In genomic region chr16:17527538-17527937, GRCh38 we compare ENCODE assay signal across 26 cellular contexts.
"Had no signal": no experiment of that assay in that cellular context is flagged by ENCODE, and none has a peak within 500 bp of the region (broad histone marks: within the 10 kb centered on the region; RNA-seq: fewer than 3 reads in every experiment).

No MANE protein-coding gene starts in this region.

- DNase-seq: activated CD4-positive, alpha-beta memory T cell treated with anti-CD3 and anti-CD28 coated beads, Interleukin-2, amount 10 ng/mL, durations not matched to agents 7 days and 5 days; activated CD4-positive, alpha-beta T cell treated with anti-CD3 and anti-CD28 coated beads for 1 hour; activated CD4-positive, alpha-beta T cell treated with anti-CD3 and anti-CD28 coated beads for 4 hours; activated CD4-positive, alpha-beta T cell treated with anti-CD3 and anti-CD28 coated beads, Interleukin-2, amount 10 ng/mL, durations not matched to agents 7 days and 5 days; activated CD4-positive, alpha-beta T cell treated with anti-CD3 and anti-CD28 coated beads, Interleukin-2, amount 50 U/mL, for 4 hours; activated effector memory CD4-positive, alpha-beta T cell treated with anti-CD3 and anti-CD28 coated beads, Interleukin-2, amount 50 U/mL, for 16 hours; activated naive CD4-positive, alpha-beta T cell treated with anti-CD3 and anti-CD28 coated beads for 36 hours; activated naive CD8-positive, alpha-beta T cell treated with anti-CD3 and anti-CD28 coated beads for 36 hours; activated naive CD8-positive, alpha-beta T cell treated with anti-CD3 and anti-CD28 coated beads, Interleukin-2, amount 50 U/mL, for 24 hours; activated T-cell treated with anti-CD3 and anti-CD28 coated beads, Interleukin-2, amount 50 U/mL, for 4 hours; adrenal gland; amygdala; aorta; body of pancreas; caudate nucleus; cortex of kidney; dermis blood vessel endothelial cell; effector CD4-positive, alpha-beta T cell; effector memory CD8-positive, alpha-beta T cell; erythroblast; foreskin keratinocyte; gastrocnemius medialis; glutamatergic neuron; T-helper 2 cell had no signal

- H3K9me3 Mint-ChIP-seq: activated CD4-positive, alpha-beta memory T cell treated with anti-CD3 and anti-CD28 coated beads, Interleukin-2, amount 10 ng/mL, durations not matched to agents 7 days and 5 days; activated CD4-positive, alpha-beta T cell treated with anti-CD3 and anti-CD28 coated beads, Interleukin-2, amount 10 ng/mL, durations not matched to agents 7 days and 5 days; activated naive CD4-positive, alpha-beta T cell treated with anti-CD3 and anti-CD28 coated beads, Interleukin-2, amount 50 U/mL, for 24 hours; activated naive CD8-positive, alpha-beta T cell treated with anti-CD3 and anti-CD28 coated beads, Interleukin-2, amount 50 U/mL, for 24 hours; activated T-cell treated with anti-CD3 and anti-CD28 coated beads, Interleukin-2, amount 50 U/mL, for 4 hours; activated T-helper 2 cell treated with anti-CD3 and anti-CD28 coated beads, Interferon-gamma antibody, Interleukin-2, Interleukin-4, amounts not matched to agents 10 μg/mL and 5 μg/mL and 100 μg/mL, durations not matched to agents 14 hours and 24 hours and 36 hours; effector memory CD8-positive, alpha-beta T cell had no signal

- H3K27ac Mint-ChIP-seq: activated CD4-positive, alpha-beta memory T cell treated with anti-CD3 and anti-CD28 coated beads, Interleukin-2, amount 10 ng/mL, durations not matched to agents 7 days and 5 days; activated CD4-positive, alpha-beta T cell treated with anti-CD3 and anti-CD28 coated beads, Interleukin-2, amount 10 ng/mL, durations not matched to agents 7 days and 5 days; activated naive CD4-positive, alpha-beta T cell treated with anti-CD3 and anti-CD28 coated beads for 36 hours; activated naive CD4-positive, alpha-beta T cell treated with anti-CD3 and anti-CD28 coated beads, Interleukin-2, amount 50 U/mL, for 24 hours; activated naive CD8-positive, alpha-beta T cell treated with anti-CD3 and anti-CD28 coated beads for 36 hours; activated naive CD8-positive, alpha-beta T cell treated with anti-CD3 and anti-CD28 coated beads, Interleukin-2, amount 50 U/mL, for 24 hours; activated T-helper 2 cell treated with anti-CD3 and anti-CD28 coated beads, Interferon-gamma antibody, Interleukin-2, Interleukin-4, amounts not matched to agents 10 μg/mL and 5 μg/mL and 100 μg/mL, durations not matched to agents 14 hours and 24 hours and 36 hours had no signal

- H3K4me3 Mint-ChIP-seq: activated CD4-positive, alpha-beta memory T cell treated with anti-CD3 and anti-CD28 coated beads, Interleukin-2, amount 10 ng/mL, durations not matched to agents 7 days and 5 days; activated CD4-positive, alpha-beta T cell treated with anti-CD3 and anti-CD28 coated beads, Interleukin-2, amount 10 ng/mL, durations not matched to agents 7 days and 5 days; activated naive CD4-positive, alpha-beta T cell treated with anti-CD3 and anti-CD28 coated beads for 36 hours; activated naive CD4-positive, alpha-beta T cell treated with anti-CD3 and anti-CD28 coated beads, Interleukin-2, amount 50 U/mL, for 24 hours; activated naive CD8-positive, alpha-beta T cell treated with anti-CD3 and anti-CD28 coated beads for 36 hours; activated naive CD8-positive, alpha-beta T cell treated with anti-CD3 and anti-CD28 coated beads, Interleukin-2, amount 50 U/mL, for 24 hours; activated T-cell treated with anti-CD3 and anti-CD28 coated beads, Interleukin-2, amount 50 U/mL, for 4 hours; effector memory CD8-positive, alpha-beta T cell had no signal

- H3K27me3 Mint-ChIP-seq: activated CD4-positive, alpha-beta memory T cell treated with anti-CD3 and anti-CD28 coated beads, Interleukin-2, amount 10 ng/mL, durations not matched to agents 7 days and 5 days; activated naive CD4-positive, alpha-beta T cell treated with anti-CD3 and anti-CD28 coated beads, Interleukin-2, amount 50 U/mL, for 24 hours; activated naive CD8-positive, alpha-beta T cell treated with anti-CD3 and anti-CD28 coated beads for 36 hours; activated naive CD8-positive, alpha-beta T cell treated with anti-CD3 and anti-CD28 coated beads, Interleukin-2, amount 50 U/mL, for 24 hours; effector memory CD8-positive, alpha-beta T cell had no signal

- ATAC-seq: activated naive CD8-positive, alpha-beta T cell treated with anti-CD3 and anti-CD28 coated beads, Interleukin-2, amount 50 U/mL, for 24 hours; activated T-cell treated with anti-CD3 and anti-CD28 coated beads, Interleukin-2, amount 50 U/mL, for 4 hours; body of pancreas; effector memory CD8-positive, alpha-beta T cell; foreskin keratinocyte; gastrocnemius medialis had no signal
